15 cellular contexts compared by ENCODE assay signal in genomic region chr3:100548053-100548452, GRCh38. TPM values are rescaled to one million over a fixed set of nuclear protein-coding genes. Genes with fewer than 3 reads are reported as not detected.
DNase-seq lines count a peak whose midpoint lies in the region; ATAC-seq and TF ChIP-seq lines count a peak whose summit lies in the region.
"Had no signal": no experiment of that assay in that cellular context is flagged by ENCODE, and none has a peak within 500 bp of the region (broad histone marks: within the 10 kb centered on the region; RNA-seq: fewer than 3 reads in every experiment).

No MANE protein-coding gene starts in this region.

- H2BK5ac ChIP-seq in mesendoderm (ENCODE audit: low read length), result no peak overlapping the region

- H3K23ac ChIP-seq in mesendoderm (ENCODE audit: low read length), result no peak overlapping the region

- H3K18ac ChIP-seq in mesendoderm (ENCODE audit: low read length), result no peak overlapping the region

- H2BK120ac ChIP-seq in mesendoderm (ENCODE audit: low read depth, low read length), result no peak overlapping the region

- H3K79me1 ChIP-seq in mesendoderm (ENCODE audit: low read length), result no peaks in the 10 kb centered on the region

- H3K4me2 ChIP-seq in mesendoderm (ENCODE audit: low read length), result no peak overlapping the region

- H3K9ac ChIP-seq in mesendoderm (ENCODE audit: low read length), result no peak overlapping the region

- no peak overlapping the region for H3K56ac ChIP-seq in mesendoderm (ENCODE audit: low read length)

- H2AK5ac ChIP-seq in mesendoderm (ENCODE audit: low read length), result no peak overlapping the region

- DNase-seq in NCI-H1105 (lab: John Stamatoyannopoulos, UW), result peak; percentile 39
- peak; percentile 62 for DNase-seq in NCI-H345 (lab: John Stamatoyannopoulos, UW)
- DNase-seq in myocyte (ENCODE audit: low read depth), result peak; percentile 79
- DNase-seq in activated CD4-positive, alpha-beta T cell treated with anti-CD3 and anti-CD28 coated beads, Interleukin-2, amount 50 U/mL, for 4 hours, result no peak
- DNase-seq in NCI-H128 (lab: John Stamatoyannopoulos, UW; ENCODE audit: unreplicated experiment), result no peak
- DNase-seq in mesendoderm, result no peak
- DNase-seq: activated CD4-positive, alpha-beta T cell treated with anti-CD3 and anti-CD28 coated beads, Interleukin-2, amount 10 ng/mL, durations not matched to agents 7 days and 5 days; AML-193; anterior cingulate cortex; effector CD8-positive, alpha-beta T cell; hypothalamus; NCI-H69; spleen; SW 1271 had no signal

- H3K4ac ChIP-seq in mesendoderm (ENCODE audit: low read depth, low read length), result no peak overlapping the region

- H2BK15ac ChIP-seq in mesendoderm (replicated peaks; ENCODE audit: low read depth), result no peak overlapping the region

- H4K8ac ChIP-seq in mesendoderm (ENCODE audit: low read depth, low read length), result no peak overlapping the region

- no peaks in the 10 kb centered on the region for H3K79me2 ChIP-seq in mesendoderm (ENCODE audit: control insufficient read depth, insufficient read depth, low read length)

- H3K4me3 ChIP-seq in mesendoderm (ENCODE audit: low read length), result no peak overlapping the region
- H3K4me3 ChIP-seq: spleen had no signal

- no peak overlapping the region for H3K27ac ChIP-seq in mesendoderm (ENCODE audit: low read depth, low read length)
- H3K27ac ChIP-seq: spleen had no signal

- peak; percentile 89 for ATAC-seq in SK-N-SH treated with all-trans-retinoic acid at 6 μM for 48 hours

- WGBS in mesendoderm (ENCODE audit: extremely low coverage, insufficient coverage, low lambda C conversion rate), result no CpG with 5 or more reads among the region's 2 CpGs

- H3K27me3 ChIP-seq in mesendoderm (ENCODE audit: insufficient read depth, low read length, poor library complexity), result no peaks in the 10 kb centered on the region
- H3K27me3 ChIP-seq: spleen had no signal

- H4K5ac ChIP-seq in mesendoderm (ENCODE audit: low read length), result no peak overlapping the region

- no peaks in the 10 kb centered on the region for H3K4me1 ChIP-seq in mesendoderm (ENCODE audit: control insufficient read depth, low read depth, low read length)
- H3K4me1 ChIP-seq: spleen had no signal

- no peaks in the 10 kb centered on the region for H3K36me3 ChIP-seq in mesendoderm (ENCODE audit: control insufficient read depth, insufficient read depth, low read length)
- H3K36me3 ChIP-seq: spleen had no signal

TF ChIP-seq in SK-N-SH treated with all-trans-retinoic acid at 6 μM for 48 hours, 23 proteins besides CTCF, POLR2A, EP300 and RAD21:
- 0 out of 2 replicates have a peak, but pooled peaks have one; percentile 55 for TF ChIP-seq SNAI2 (CRISPR knock-in tag; IDR thresholded peaks at IDR 0.05)
- TF ChIP-seq TSHZ2 (CRISPR knock-in tag; IDR thresholded peaks at IDR 0.05), result 0 out of 2 replicates have a peak, but pooled peaks have one; percentile 13
- peak; percentile 53; the same call in 1 of the 2 replicates for TF ChIP-seq ISL1 (CRISPR knock-in tag; IDR thresholded peaks at IDR 0.05)
- no peak for TF ChIP-seq PPARA (CRISPR knock-in tag; IDR thresholded peaks at IDR 0.05; ENCODE audit: borderline replicate concordance)

RNA-seq across cellular contexts. Expression of gene TMEM45A, which starts 55.6 kb away (rescaled TPM):
- 16.9 and 17.6 TPM in 2 replicates for total RNA-seq in myocyte
- polyA plus RNA-seq in myocyte (2012), result 78.7 TPM
- 7.3 TPM for polyA plus RNA-seq in mesendoderm (2013, experiment 1 of 2)
- polyA plus RNA-seq in mesendoderm (2013, experiment 2 of 2), result 8.5 TPM

Comparison
In these comparisons a context has a peak if more than half of its experiments do, and no peak if none do; other contexts are left out.
1. DNase-seq: peak in NCI-H1105 (single experiment), NCI-H345 (single experiment) and myocyte (single experiment); none in activated CD4-positive, alpha-beta T cell treated with anti-CD3 and anti-CD28 coated beads, Interleukin-2, amount 50 U/mL, for 4 hours (0 of 2), NCI-H128 (single experiment) and mesendoderm (single experiment).